ENCODE assay signal across 9 cellular contexts in genomic region chrX:10016516-10017132, GRCh38. TPM values are rescaled to one million over a fixed set of nuclear protein-coding genes. Genes with fewer than 3 reads are reported as not detected.
DNase-seq lines count a peak whose midpoint lies in the region; ATAC-seq and TF ChIP-seq lines count a peak whose summit lies in the region.
"Had no signal": no experiment of that assay in that cellular context is flagged by ENCODE, and none has a peak within 500 bp of the region (broad histone marks: within the 10 kb centered on the region; RNA-seq: fewer than 3 reads in every experiment).

No MANE protein-coding gene starts in this region.

- no peaks in the 10 kb centered on the region for H3K9me3 Mint-ChIP-seq in CD4-positive, alpha-beta memory T cell

- H3K4me1 ChIP-seq in CD4-positive, alpha-beta memory T cell (ENCODE audit: insufficient read depth, low read length): peaks cover 24% of the 10 kb centered on the region
- peaks cover 36% of the 10 kb centered on the region for H3K4me1 ChIP-seq in PC-9 (replicated peaks; ENCODE audit: insufficient read depth)
- peaks cover 25 to 46% of the 10 kb centered on the region in 2 experiments for H3K4me1 ChIP-seq in neutrophil (ENCODE audit: control insufficient read depth in 1 of 2, insufficient read depth in 1 of 2, low read depth in 1 of 2, low read length in 1 of 2)

- ATAC-seq in GM21717 (IDR thresholded peaks at IDR 0.05; ENCODE audit: unreplicated experiment) (no peak), esophagus mucosa (no peak)

- CTCF ChIA-PET in CD4-positive, alpha-beta memory T cell (lab: Charles Lee; ENCODE audit: partially characterized antibody): interaction anchor here (0.9 to 1.2 kb wide), 4 partner anchors 19 to 98 kb away, joined by 3 to 5 read pairs (median 3); no protein-coding TSS in a partner anchor
- CTCF ChIA-PET in PC-9 (lab: Charles Lee): interaction anchor here (1.4 kb wide), 1 partner anchor 13 kb away, joined by 5 read pairs; no protein-coding TSS in a partner anchor

- peak overlapping the region; percentile 94 for H3K4me2 ChIP-seq in PC-9

- TSS peak; percentile 70 for BruUV-seq in PC-9 (replicated peaks; lab: Mats Ljungman, UMichigan)

- H3K4me3 ChIP-seq in CD4-positive, alpha-beta memory T cell (ENCODE audit: low read length in 2 of 2): no peak overlapping the region
- H3K4me3 ChIP-seq in PC-9 (peak overlapping the region; percentile 73), neutrophil (ENCODE audit: low read depth in 1 of 2, low read length in 1 of 2) (peak overlapping the region; percentile 62 to 64)

- intact Hi-C loops in CD4-positive, alpha-beta memory T cell (cut with micrococcal nuclease): loop anchor here (10.0 kb wide), 1 partner anchor 1738 kb away; the partner anchor contains the start of gene MSL3
- intact Hi-C loops in PC-9 (cut with micrococcal nuclease; ENCODE audit: unreplicated experiment): no loop called here

- H3K9me2 ChIP-seq in PC-9 (ENCODE audit: insufficient read depth): no peaks in the 10 kb centered on the region

- no peaks in the 10 kb centered on the region for H3K27me3 ChIP-seq in CD4-positive, alpha-beta memory T cell (ENCODE audit: insufficient read depth, low read length)
- no peaks in the 10 kb centered on the region for H3K27me3 ChIP-seq in PC-9 (ENCODE audit: insufficient read depth, low read depth)
- no peaks in the 10 kb centered on the region for H3K27me3 ChIP-seq in neutrophil

- POLR2A ChIA-PET in CD4-positive, alpha-beta memory T cell (lab: Charles Lee; ENCODE audit: partially characterized antibody): interaction anchor here (0.9 to 1.2 kb wide), 3 partner anchors 69 to 97 kb away, joined by 3 to 4 read pairs (median 3); no protein-coding TSS in a partner anchor
- POLR2A ChIA-PET in PC-9 (lab: Charles Lee; ENCODE audit: unreplicated experiment): interaction anchor here (0.7 kb wide), 1 partner anchor 817 kb away, joined by 8 read pairs; no protein-coding TSS in a partner anchor

- peaks cover 22% of the 10 kb centered on the region for H3F3A ChIP-seq in PC-9 (ENCODE audit: insufficient read depth, low read depth)

- TF ChIP-seq CTCF in PC-9 (conservative IDR thresholded peaks at IDR 0.05) (no peak), neutrophil (IDR thresholded peaks at IDR 0.05) (no peak)

- peak overlapping the region; percentile 62 to 82 (median 75) for H3K4me3 Mint-ChIP-seq in CD4-positive, alpha-beta memory T cell

- H3K27me3 Mint-ChIP-seq in CD4-positive, alpha-beta memory T cell: no peaks in the 10 kb centered on the region

- H3K79me2 ChIP-seq in PC-9 (ENCODE audit: low read depth): peaks cover 57% of the 10 kb centered on the region

- no peak for DNase-seq in CD4-positive, alpha-beta memory T cell
- DNase-seq in PC-9 (no peak), epithelial cell of prostate (ENCODE audit: low read depth, low spot score) (no peak), NCI-H2107 (lab: John Stamatoyannopoulos, UW) (no peak), activated gamma-delta T cell (lab: John Stamatoyannopoulos, UW) (no peak)
- DNase-seq: NCI-H2029 had no signal

- no peaks in the 10 kb centered on the region for H4K20me1 ChIP-seq in PC-9 (ENCODE audit: insufficient read depth)

- peaks cover 0 to 3% of the 10 kb centered on the region in 2 donors for H3K36me3 Mint-ChIP-seq in CD4-positive, alpha-beta memory T cell

- no peaks in the 10 kb centered on the region for H3K9me3 ChIP-seq in CD4-positive, alpha-beta memory T cell (ENCODE audit: control insufficient read depth in 1 of 2, low read length in 2 of 2)
- no peaks in the 10 kb centered on the region for H3K9me3 ChIP-seq in PC-9 (ENCODE audit: insufficient read depth, low read depth)
- H3K9me3 ChIP-seq in neutrophil: no peaks in the 10 kb centered on the region

- peak overlapping the region; percentile 17; the same call in 1 of the 2 replicates for H2AFZ ChIP-seq in PC-9

- H3K27ac Mint-ChIP-seq in CD4-positive, alpha-beta memory T cell: peak overlapping the region; percentile 18 to 84 (median 44)

- H3K36me3 ChIP-seq in CD4-positive, alpha-beta memory T cell (ENCODE audit: insufficient read depth, low read length): no peaks in the 10 kb centered on the region
- 0 out of 2 replicates have a peak, but pooled peaks cover 6% of the 10 kb centered on the region for H3K36me3 ChIP-seq in PC-9 (ENCODE audit: low read depth)
- no peaks in the 10 kb centered on the region for H3K36me3 ChIP-seq in neutrophil

- H3K27ac ChIP-seq in CD4-positive, alpha-beta memory T cell (ENCODE audit: low read depth, low read length): no peak overlapping the region
- peak overlapping the region; percentile 68 for H3K27ac ChIP-seq in PC-9
- peak overlapping the region; percentile 74 for H3K27ac ChIP-seq in epithelial cell of prostate
- no peak overlapping the region for H3K27ac ChIP-seq in neutrophil

- peaks cover 10 to 36% (median 23%) of the 10 kb centered on the region in 4 donors for H3K4me1 Mint-ChIP-seq in CD4-positive, alpha-beta memory T cell

RNA-seq across cellular contexts. Expression of gene CLDN34, which starts 49.5 kb away (rescaled TPM):
- not detected for total RNA-seq in CD4-positive, alpha-beta memory T cell
- polyA plus RNA-seq in CD4-positive, alpha-beta memory T cell: not detected
- not detected in 2 replicates for total RNA-seq in PC-9 (2021)
- total RNA-seq in esophagus mucosa: 0.20 TPM

Comparison
In these comparisons a context has a peak if more than half of its experiments do, and no peak if none do; other contexts are left out.
1. H3K27ac ChIP-seq: peak in PC-9 (single experiment) and epithelial cell of prostate (single experiment); none in CD4-positive, alpha-beta memory T cell (single experiment) and neutrophil (single experiment).
2. H3K4me3 ChIP-seq: peak in PC-9 (single experiment) and neutrophil (2 of 2); none in CD4-positive, alpha-beta memory T cell (0 of 2).